8 cellular contexts compared by ENCODE assay signal in genomic region chr3:40456940-40457823, GRCh38. TPM values are rescaled to one million over a fixed set of nuclear protein-coding genes. Genes with fewer than 3 reads are reported as not detected.
DNase-seq lines count a peak whose midpoint lies in the region; ATAC-seq and TF ChIP-seq lines count a peak whose summit lies in the region.

TSS of gene RPL14 (plus strand) at chr3:40457339. CDS start at chr3:40457472, 133 bp downstream.

- peaks cover 30% of the 10 kb centered on the region for H3K4me1 Mint-ChIP-seq in dendritic cell treated with granulocyte-macrophage colony-stimulating factor and Interleukin-4, amounts not matched to agents 40 ng/mL and 50 ng/mL, for 4 days (ENCODE audit: low read depth)

- H3K4me3 ChIP-seq in BJ (ENCODE audit: low read depth, low read length), result peak within 1 kb of the TSS; percentile 74

- CTCF ChIA-PET in BJ (lab: Yijun Ruan, JAX), result no interaction called here

- DNase-seq in BJ (ENCODE audit: low read depth) (peak; percentile 84), NCI-H748 (lab: John Stamatoyannopoulos, UW; ENCODE audit: unreplicated experiment) (peak; percentile 94), left lobe of liver (ENCODE audit: low spot score) (peak; percentile 98)
- peak; percentile 83 to 95 for DNase-seq in activated CD4-positive, alpha-beta T cell treated with anti-CD3 and anti-CD28 coated beads, Interleukin-2, amount 50 U/mL, for 24 hours (ENCODE audit: low read depth in 1 of 2, low spot score in 1 of 2)
- DNase-seq in stimulated activated CD4-positive, alpha-beta T cell treated with anti-CD3 and anti-CD28 coated beads, Interleukin-2, amount 100 ng/mL, for 4 hours (ENCODE audit: low read depth), result peak; percentile 93

- TF ChIP-seq CTCF in BJ (IDR thresholded peaks at IDR 0.05; ENCODE audit: insufficient read depth, low read depth, low read length), result no peak

- POLR2A ChIA-PET in BJ (lab: Charles Lee), result interaction anchor here (0.6 kb wide), 2 partner anchors 131 to 1739 kb away, joined by 3 read pairs; no protein-coding TSS in a partner anchor

- peak within 1 kb of the TSS; percentile 81 for H3K4me3 Mint-ChIP-seq in dendritic cell treated with granulocyte-macrophage colony-stimulating factor and Interleukin-4, amounts not matched to agents 40 ng/mL and 50 ng/mL, for 4 days

- H3K27me3 Mint-ChIP-seq in dendritic cell treated with granulocyte-macrophage colony-stimulating factor and Interleukin-4, amounts not matched to agents 40 ng/mL and 50 ng/mL, for 4 days, result peaks cover 2% of the 10 kb centered on the region

- H3K9me3 Mint-ChIP-seq in dendritic cell treated with granulocyte-macrophage colony-stimulating factor and Interleukin-4, amounts not matched to agents 40 ng/mL and 50 ng/mL, for 4 days, result no peaks in the 10 kb centered on the region

- H3K27ac Mint-ChIP-seq in dendritic cell treated with granulocyte-macrophage colony-stimulating factor and Interleukin-4, amounts not matched to agents 40 ng/mL and 50 ng/mL, for 4 days, result peak within 1 kb of the TSS; percentile 88

- intact Hi-C loops in dendritic cell treated with granulocyte-macrophage colony-stimulating factor and Interleukin-4, amounts not matched to agents 40 ng/mL and 50 ng/mL, for 4 days (cut with micrococcal nuclease), result loop anchor here (1.0 to 2.0 kb wide), 2 partner anchors 20 to 67 kb away; partner anchors contain the start of genes ZNF619 and ZNF621

- H3K36me3 Mint-ChIP-seq in dendritic cell treated with granulocyte-macrophage colony-stimulating factor and Interleukin-4, amounts not matched to agents 40 ng/mL and 50 ng/mL, for 4 days (ENCODE audit: low read depth), result peaks cover 67% of the 10 kb centered on the region

- H3K36me3 ChIP-seq in BJ (ENCODE audit: control insufficient read depth, insufficient read depth, low read length), result peaks cover 9% of the 10 kb centered on the region; the same call in 1 of the 2 replicates

- H3K27me3 ChIP-seq in BJ (ENCODE audit: control insufficient read depth, insufficient read depth, low read length), result no peaks in the 10 kb centered on the region

- ATAC-seq in GM19324 (IDR thresholded peaks at IDR 0.05; ENCODE audit: low FRiP score, unreplicated experiment) (peak; percentile 76), HG03469 (IDR thresholded peaks at IDR 0.05; ENCODE audit: unreplicated experiment) (peak; percentile 53), left lobe of liver (peak; percentile 82)

RNA-seq across cellular contexts. Expression of gene RPL14, which starts in this region (rescaled TPM):
- polyA plus RNA-seq in BJ (2011; rRNA removed), result 437 and 635 TPM in 2 replicates
- polyA minus RNA-seq in BJ (2011; rRNA and poly(A)+ RNA removed), result 334 and 373 TPM in 2 replicates
- total RNA-seq in left lobe of liver, result 638 TPM

Comparison
In these comparisons a context has a peak if more than half of its experiments do, and no peak if none do; other contexts are left out.
1. Peak in every context shown above with its lines: DNase-seq, ATAC-seq and H3K4me3 ChIP-seq.